2 cellular contexts compared by ENCODE assay signal in the genomic region with DNA sequence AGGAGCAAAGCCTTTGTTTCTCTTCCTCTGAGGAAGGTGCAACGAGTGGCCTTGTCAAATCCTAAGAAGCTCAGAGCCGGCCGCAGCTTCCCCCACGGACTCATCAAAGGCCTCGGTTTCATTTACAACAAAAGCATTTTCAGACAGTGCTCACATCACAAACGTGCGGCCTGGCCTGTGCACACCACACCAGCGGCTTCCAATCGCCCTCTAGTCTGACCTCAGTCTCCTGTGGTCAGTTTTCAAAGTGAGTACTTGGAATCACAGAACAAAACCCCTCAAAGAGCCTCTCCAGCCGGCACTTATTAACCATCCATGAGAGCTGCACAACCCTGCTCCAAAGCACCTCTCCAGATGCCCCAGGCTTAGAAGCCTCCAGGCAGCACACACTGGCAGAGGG.
TF ChIP-seq lines count a peak whose summit lies in the region.

No MANE protein-coding gene starts in this region.

TF ChIP-seq in SK-N-SH, 30 proteins besides CTCF, POLR2A, EP300 and RAD21 (continued from another document):
- TF ChIP-seq, protein P1, sequence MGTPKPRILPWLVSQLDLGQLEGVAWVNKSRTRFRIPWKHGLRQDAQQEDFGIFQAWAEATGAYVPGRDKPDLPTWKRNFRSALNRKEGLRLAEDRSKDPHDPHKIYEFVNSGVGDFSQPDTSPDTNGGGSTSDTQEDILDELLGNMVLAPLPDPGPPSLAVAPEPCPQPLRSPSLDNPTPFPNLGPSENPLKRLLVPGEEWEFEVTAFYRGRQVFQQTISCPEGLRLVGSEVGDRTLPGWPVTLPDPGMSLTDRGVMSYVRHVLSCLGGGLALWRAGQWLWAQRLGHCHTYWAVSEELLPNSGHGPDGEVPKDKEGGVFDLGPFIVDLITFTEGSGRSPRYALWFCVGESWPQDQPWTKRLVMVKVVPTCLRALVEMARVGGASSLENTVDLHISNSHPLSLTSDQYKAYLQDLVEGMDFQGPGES (IDR thresholded peaks at IDR 0.05; ENCODE audit: low read depth, low read length) = no peak

TF ChIP-seq in SK-N-SH treated with all-trans-retinoic acid at 6 μM for 48 hours, 23 proteins besides CTCF, POLR2A, EP300 and RAD21 (continued from another document):
- no peak for TF ChIP-seq SNAI2 (CRISPR knock-in tag; IDR thresholded peaks at IDR 0.05)
- TF ChIP-seq, protein P2, sequence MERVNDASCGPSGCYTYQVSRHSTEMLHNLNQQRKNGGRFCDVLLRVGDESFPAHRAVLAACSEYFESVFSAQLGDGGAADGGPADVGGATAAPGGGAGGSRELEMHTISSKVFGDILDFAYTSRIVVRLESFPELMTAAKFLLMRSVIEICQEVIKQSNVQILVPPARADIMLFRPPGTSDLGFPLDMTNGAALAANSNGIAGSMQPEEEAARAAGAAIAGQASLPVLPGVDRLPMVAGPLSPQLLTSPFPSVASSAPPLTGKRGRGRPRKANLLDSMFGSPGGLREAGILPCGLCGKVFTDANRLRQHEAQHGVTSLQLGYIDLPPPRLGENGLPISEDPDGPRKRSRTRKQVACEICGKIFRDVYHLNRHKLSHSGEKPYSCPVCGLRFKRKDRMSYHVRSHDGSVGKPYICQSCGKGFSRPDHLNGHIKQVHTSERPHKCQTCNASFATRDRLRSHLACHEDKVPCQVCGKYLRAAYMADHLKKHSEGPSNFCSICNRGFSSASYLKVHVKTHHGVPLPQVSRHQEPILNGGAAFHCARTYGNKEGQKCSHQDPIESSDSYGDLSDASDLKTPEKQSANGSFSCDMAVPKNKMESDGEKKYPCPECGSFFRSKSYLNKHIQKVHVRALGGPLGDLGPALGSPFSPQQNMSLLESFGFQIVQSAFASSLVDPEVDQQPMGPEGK (CRISPR knock-in tag; IDR thresholded peaks at IDR 0.05; ENCODE audit: borderline replicate concordance) = no peak
- no peak for TF ChIP-seq BACH2 (CRISPR knock-in tag; IDR thresholded peaks at IDR 0.05; ENCODE audit: borderline replicate concordance)
- TF ChIP-seq, protein P3, sequence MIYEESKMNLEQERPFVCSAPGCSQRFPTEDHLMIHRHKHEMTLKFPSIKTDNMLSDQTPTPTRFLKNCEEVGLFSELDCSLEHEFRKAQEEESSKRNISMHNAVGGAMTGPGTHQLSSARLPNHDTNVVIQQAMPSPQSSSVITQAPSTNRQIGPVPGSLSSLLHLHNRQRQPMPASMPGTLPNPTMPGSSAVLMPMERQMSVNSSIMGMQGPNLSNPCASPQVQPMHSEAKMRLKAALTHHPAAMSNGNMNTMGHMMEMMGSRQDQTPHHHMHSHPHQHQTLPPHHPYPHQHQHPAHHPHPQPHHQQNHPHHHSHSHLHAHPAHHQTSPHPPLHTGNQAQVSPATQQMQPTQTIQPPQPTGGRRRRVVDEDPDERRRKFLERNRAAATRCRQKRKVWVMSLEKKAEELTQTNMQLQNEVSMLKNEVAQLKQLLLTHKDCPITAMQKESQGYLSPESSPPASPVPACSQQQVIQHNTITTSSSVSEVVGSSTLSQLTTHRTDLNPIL (CRISPR knock-in tag; IDR thresholded peaks at IDR 0.05; ENCODE audit: low read depth) = no peak
- TF ChIP-seq ISL1 (CRISPR knock-in tag; IDR thresholded peaks at IDR 0.05) = no peak
- TF ChIP-seq ARNTL (CRISPR knock-in tag; IDR thresholded peaks at IDR 0.05; ENCODE audit: borderline replicate concordance, low read depth) = no peak
- TF ChIP-seq TOX (CRISPR knock-in tag; IDR thresholded peaks at IDR 0.05; ENCODE audit: borderline replicate concordance) = no peak
- TF ChIP-seq TCF4 (CRISPR knock-in tag; IDR thresholded peaks at IDR 0.05; ENCODE audit: borderline replicate concordance) = no peak
- no peak for TF ChIP-seq ZNF8 (CRISPR knock-in tag; IDR thresholded peaks at IDR 0.05)
- TF ChIP-seq, protein P4, sequence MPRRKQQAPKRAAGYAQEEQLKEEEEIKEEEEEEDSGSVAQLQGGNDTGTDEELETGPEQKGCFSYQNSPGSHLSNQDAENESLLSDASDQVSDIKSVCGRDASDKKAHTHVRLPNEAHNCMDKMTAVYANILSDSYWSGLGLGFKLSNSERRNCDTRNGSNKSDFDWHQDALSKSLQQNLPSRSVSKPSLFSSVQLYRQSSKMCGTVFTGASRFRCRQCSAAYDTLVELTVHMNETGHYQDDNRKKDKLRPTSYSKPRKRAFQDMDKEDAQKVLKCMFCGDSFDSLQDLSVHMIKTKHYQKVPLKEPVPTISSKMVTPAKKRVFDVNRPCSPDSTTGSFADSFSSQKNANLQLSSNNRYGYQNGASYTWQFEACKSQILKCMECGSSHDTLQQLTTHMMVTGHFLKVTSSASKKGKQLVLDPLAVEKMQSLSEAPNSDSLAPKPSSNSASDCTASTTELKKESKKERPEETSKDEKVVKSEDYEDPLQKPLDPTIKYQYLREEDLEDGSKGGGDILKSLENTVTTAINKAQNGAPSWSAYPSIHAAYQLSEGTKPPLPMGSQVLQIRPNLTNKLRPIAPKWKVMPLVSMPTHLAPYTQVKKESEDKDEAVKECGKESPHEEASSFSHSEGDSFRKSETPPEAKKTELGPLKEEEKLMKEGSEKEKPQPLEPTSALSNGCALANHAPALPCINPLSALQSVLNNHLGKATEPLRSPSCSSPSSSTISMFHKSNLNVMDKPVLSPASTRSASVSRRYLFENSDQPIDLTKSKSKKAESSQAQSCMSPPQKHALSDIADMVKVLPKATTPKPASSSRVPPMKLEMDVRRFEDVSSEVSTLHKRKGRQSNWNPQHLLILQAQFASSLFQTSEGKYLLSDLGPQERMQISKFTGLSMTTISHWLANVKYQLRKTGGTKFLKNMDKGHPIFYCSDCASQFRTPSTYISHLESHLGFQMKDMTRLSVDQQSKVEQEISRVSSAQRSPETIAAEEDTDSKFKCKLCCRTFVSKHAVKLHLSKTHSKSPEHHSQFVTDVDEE (CRISPR knock-in tag; IDR thresholded peaks at IDR 0.05) = no peak
